ENCODE assay signal across 9 cellular contexts in genomic region chr1:204658295-204658694, GRCh38. TPM values are rescaled to one million over a fixed set of nuclear protein-coding genes. Genes with fewer than 3 reads are reported as not detected.
"Had no signal": no experiment of that assay in that cellular context is flagged by ENCODE, and none has a peak within 500 bp of the region (broad histone marks: within the 10 kb centered on the region; RNA-seq: fewer than 3 reads in every experiment).

No MANE protein-coding gene starts in this region.

- H3K27ac ChIP-seq: GM23248, HL-60 had no signal

- H3K9ac ChIP-seq: GM23248 had no signal

- H3K36me3 ChIP-seq: HAP-1 had no signal

- H3K4me3 ChIP-seq: GM23248, HAP-1 had no signal

- DNase-seq: GOT3, H7, KG1 had no signal

- ATAC-seq: HCT116 had no signal

- H3K4me1 ChIP-seq: HAP-1 had no signal

- H2AFZ ChIP-seq: GM23248 had no signal

- H3K9me3 ChIP-seq: HAP-1 had no signal

RNA-seq across cellular contexts. Expression of gene LRRN2, which starts 27.2 kb away (rescaled TPM):
- total RNA-seq: HFFc6 had no signal
- polyA plus RNA-seq: GM23248, IgD-negative memory B cell had no signal
